1 cellular context compared by ENCODE assay signal in the genomic region with DNA sequence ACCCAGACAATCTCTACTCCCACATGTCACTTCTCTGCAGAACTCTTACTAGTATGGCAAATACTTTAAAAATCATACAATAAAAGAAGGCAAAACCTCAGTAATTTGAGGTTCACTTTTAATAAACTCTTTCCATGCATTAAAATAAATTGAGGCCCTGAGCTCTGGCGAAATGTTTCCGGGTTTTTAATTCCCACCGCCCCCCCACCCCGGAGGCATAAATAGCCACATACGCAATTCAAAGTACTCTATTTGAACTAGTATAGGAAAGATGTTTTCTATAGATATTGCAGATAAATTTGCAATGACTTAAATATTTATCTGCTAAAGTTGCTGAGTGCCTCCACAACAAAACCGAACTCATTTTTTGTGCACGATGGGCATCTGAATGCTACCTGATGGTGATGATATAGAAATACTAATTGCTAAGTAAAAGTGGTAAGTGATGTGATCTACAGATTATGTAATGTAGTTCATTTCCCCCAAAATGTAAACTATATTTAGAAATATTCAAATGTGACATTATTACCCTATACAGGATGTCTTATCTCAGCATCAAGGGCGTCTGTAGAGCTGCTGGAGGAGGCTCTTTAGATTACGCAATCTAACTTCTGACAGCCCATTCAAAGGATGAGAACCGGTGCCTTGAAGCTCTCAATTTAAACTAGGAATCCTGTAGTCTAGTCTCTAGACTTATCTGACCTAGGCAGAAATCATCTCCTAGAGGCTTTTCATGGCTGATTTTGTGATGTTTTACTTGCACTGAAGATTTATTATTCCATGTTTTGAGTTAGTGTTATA.
TF ChIP-seq lines count a peak whose summit lies in the region.

No MANE protein-coding gene starts in this region.

TF ChIP-seq in HEK293, 187 proteins besides CTCF, POLR2A, EP300 and RAD21 (continued from another document):
- TF ChIP-seq, protein P1, sequence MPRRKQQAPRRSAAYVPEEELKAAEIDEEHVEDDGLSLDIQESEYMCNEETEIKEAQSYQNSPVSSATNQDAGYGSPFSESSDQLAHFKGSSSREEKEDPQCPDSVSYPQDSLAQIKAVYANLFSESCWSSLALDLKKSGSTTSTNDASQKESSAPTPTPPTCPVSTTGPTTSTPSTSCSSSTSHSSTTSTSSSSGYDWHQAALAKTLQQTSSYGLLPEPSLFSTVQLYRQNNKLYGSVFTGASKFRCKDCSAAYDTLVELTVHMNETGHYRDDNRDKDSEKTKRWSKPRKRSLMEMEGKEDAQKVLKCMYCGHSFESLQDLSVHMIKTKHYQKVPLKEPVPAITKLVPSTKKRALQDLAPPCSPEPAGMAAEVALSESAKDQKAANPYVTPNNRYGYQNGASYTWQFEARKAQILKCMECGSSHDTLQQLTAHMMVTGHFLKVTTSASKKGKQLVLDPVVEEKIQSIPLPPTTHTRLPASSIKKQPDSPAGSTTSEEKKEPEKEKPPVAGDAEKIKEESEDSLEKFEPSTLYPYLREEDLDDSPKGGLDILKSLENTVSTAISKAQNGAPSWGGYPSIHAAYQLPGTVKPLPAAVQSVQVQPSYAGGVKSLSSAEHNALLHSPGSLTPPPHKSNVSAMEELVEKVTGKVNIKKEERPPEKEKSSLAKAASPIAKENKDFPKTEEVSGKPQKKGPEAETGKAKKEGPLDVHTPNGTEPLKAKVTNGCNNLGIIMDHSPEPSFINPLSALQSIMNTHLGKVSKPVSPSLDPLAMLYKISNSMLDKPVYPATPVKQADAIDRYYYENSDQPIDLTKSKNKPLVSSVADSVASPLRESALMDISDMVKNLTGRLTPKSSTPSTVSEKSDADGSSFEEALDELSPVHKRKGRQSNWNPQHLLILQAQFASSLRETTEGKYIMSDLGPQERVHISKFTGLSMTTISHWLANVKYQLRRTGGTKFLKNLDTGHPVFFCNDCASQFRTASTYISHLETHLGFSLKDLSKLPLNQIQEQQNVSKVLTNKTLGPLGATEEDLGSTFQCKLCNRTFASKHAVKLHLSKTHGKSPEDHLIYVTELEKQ (tag by site-specific recombination; IDR thresholded peaks at IDR 0.05; ENCODE audit: borderline replicate concordance): no peak
- no peak for TF ChIP-seq BCL11A (tag by site-specific recombination; IDR thresholded peaks at IDR 0.05; ENCODE audit: low read depth)
- TF ChIP-seq ZNF677 (tag by site-specific recombination; IDR thresholded peaks at IDR 0.05): no peak
- 0 out of 2 replicates have a peak, but pooled peaks have one; percentile 22 for TF ChIP-seq ZFHX2 (tag by site-specific recombination; conservative IDR thresholded peaks at IDR 0.05)
- peak; percentile 16; the same call in 1 of the 2 replicates for TF ChIP-seq ZBTB8A (tag by site-specific recombination; IDR thresholded peaks at IDR 0.05)
- peak; percentile 45; the same call in 1 of the 2 replicates for TF ChIP-seq ZNF660 (tag by site-specific recombination; IDR thresholded peaks at IDR 0.05)
- TF ChIP-seq OSR2 (tag by site-specific recombination; IDR thresholded peaks at IDR 0.05): peak; percentile 75
- TF ChIP-seq ZNF514 (tag by site-specific recombination; IDR thresholded peaks at IDR 0.05): no peak
- TF ChIP-seq ZEB2 (tag by site-specific recombination; IDR thresholded peaks at IDR 0.05): peak; percentile 73; the same call in 1 of the 2 replicates
- TF ChIP-seq, protein P2, sequence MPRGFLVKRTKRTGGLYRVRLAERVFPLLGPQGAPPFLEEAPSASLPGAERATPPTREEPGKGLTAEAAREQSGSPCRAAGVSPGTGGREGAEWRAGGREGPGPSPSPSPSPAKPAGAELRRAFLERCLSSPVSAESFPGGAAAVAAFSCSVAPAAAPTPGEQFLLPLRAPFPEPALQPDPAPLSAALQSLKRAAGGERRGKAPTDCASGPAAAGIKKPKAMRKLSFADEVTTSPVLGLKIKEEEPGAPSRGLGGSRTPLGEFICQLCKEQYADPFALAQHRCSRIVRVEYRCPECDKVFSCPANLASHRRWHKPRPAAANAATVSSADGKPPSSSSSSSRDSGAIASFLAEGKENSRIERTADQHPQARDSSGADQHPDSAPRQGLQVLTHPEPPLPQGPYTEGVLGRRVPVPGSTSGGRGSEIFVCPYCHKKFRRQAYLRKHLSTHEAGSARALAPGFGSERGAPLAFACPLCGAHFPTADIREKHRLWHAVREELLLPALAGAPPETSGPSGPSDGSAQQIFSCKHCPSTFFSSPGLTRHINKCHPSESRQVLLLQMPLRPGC (tag by site-specific recombination; IDR thresholded peaks at IDR 0.05): no peak; the same call in 1 of the 2 replicates
- no peak for TF ChIP-seq ZNF747 (tag by site-specific recombination; IDR thresholded peaks at IDR 0.05)
- no peak for TF ChIP-seq ZNF175 (tag by site-specific recombination; IDR thresholded peaks at IDR 0.05)
- TF ChIP-seq ZNF24 (tag by site-specific recombination; IDR thresholded peaks at IDR 0.05): no peak
- TF ChIP-seq SP7 (tag by site-specific recombination; IDR thresholded peaks at IDR 0.05): peak; percentile 71; the same call in 1 of the 2 replicates
- TF ChIP-seq PRDM6 (tag by site-specific recombination; IDR thresholded peaks at IDR 0.05): no peak
- TF ChIP-seq ZNF707 (tag by site-specific recombination; IDR thresholded peaks at IDR 0.05): no peak
- TF ChIP-seq ZNF658 (tag by site-specific recombination; IDR thresholded peaks at IDR 0.05): no peak
- no peak for TF ChIP-seq ZNF19 (tag by site-specific recombination; IDR thresholded peaks at IDR 0.05; ENCODE audit: low read depth)
- TF ChIP-seq, protein P3, sequence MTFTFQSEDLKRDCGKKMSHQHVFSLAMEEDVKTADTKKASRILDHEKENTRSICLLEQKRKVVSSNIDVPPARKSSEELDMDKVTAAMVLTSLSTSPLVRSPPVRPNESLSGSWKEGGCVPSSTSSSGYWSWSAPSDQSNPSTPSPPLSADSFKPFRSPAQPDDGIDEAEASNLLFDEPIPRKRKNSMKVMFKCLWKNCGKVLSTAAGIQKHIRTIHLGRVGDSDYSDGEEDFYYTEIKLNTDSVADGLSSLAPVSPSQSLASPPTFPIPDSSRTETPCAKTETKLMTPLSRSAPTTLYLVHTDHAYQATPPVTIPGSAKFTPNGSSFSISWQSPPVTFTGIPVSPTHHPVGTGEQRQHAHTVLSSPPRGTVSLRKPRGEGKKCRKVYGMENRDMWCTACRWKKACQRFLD (tag by site-specific recombination; IDR thresholded peaks at IDR 0.05): no peak
- no peak for TF ChIP-seq ZNF510 (tag by site-specific recombination; IDR thresholded peaks at IDR 0.05; ENCODE audit: insufficient replicate concordance)
- TF ChIP-seq ZNF670 (tag by site-specific recombination; IDR thresholded peaks at IDR 0.05; ENCODE audit: low read depth): no peak
- peak; percentile 51 for TF ChIP-seq ZBTB17 (tag by site-specific recombination; IDR thresholded peaks at IDR 0.05)
- no peak for TF ChIP-seq ZNF423 (tag by site-specific recombination; IDR thresholded peaks at IDR 0.05)
- peak; percentile 31; the same call in 1 of the 2 replicates for TF ChIP-seq ZNF558 (tag by site-specific recombination; IDR thresholded peaks at IDR 0.05)
- no peak for TF ChIP-seq ZNF600 (tag by site-specific recombination; IDR thresholded peaks at IDR 0.05)
- TF ChIP-seq ZNF155 (tag by site-specific recombination; IDR thresholded peaks at IDR 0.05): no peak
- no peak for TF ChIP-seq ZNF404 (tag by site-specific recombination; IDR thresholded peaks at IDR 0.05)
- no peak for TF ChIP-seq SCRT1 (tag by site-specific recombination; IDR thresholded peaks at IDR 0.05; ENCODE audit: borderline replicate concordance)
- peak; percentile 65 for TF ChIP-seq IKZF3 (tag by site-specific recombination; IDR thresholded peaks at IDR 0.05)
- TF ChIP-seq ZNF366 (tag by site-specific recombination; conservative IDR thresholded peaks at IDR 0.05): peak; percentile 53; the same call in 1 of the 2 replicates
- TF ChIP-seq ZNF768 (tag by site-specific recombination; IDR thresholded peaks at IDR 0.05): no peak
- TF ChIP-seq ZNF2 (tag by site-specific recombination; IDR thresholded peaks at IDR 0.05): 0 out of 2 replicates have a peak, but pooled peaks have one; percentile 14
